1 cellular context compared by ENCODE assay signal in the genomic region with DNA sequence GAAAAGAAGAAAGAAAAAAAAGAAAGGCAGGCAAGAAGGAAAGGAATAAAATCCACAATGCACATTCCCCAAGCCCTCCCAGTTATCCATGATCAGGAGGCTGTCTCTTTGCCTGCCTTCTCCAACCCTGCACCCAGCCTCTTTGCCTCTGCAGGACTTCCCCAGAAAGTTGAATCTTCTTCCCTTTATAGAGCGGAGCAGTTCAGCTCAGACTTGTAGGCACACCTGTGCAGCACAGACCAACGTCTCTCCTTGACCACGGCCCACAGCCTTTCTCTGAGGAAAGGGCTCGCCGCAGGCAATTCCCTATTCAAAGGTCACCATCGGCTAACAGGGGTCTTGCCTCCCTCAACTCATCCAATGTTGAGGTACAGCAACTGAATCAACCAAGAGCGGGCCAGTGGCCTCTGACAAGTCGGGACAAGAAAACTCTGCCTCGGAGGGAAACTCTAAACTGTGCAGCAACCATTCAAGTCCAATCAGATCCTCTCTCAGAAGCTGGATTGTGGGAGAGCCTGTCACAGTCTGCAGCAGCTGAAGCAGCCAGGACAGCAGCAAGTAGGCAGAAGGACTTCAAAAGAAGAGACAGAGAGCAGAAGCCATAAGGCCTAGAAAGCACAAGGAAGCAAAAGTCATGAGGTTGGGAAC.
TF ChIP-seq lines count a peak whose summit lies in the region.

No MANE protein-coding gene starts in this region.

TF ChIP-seq in IMR-90, 13 proteins besides CTCF, POLR2A, EP300 and RAD21:
- TF ChIP-seq, protein P1, sequence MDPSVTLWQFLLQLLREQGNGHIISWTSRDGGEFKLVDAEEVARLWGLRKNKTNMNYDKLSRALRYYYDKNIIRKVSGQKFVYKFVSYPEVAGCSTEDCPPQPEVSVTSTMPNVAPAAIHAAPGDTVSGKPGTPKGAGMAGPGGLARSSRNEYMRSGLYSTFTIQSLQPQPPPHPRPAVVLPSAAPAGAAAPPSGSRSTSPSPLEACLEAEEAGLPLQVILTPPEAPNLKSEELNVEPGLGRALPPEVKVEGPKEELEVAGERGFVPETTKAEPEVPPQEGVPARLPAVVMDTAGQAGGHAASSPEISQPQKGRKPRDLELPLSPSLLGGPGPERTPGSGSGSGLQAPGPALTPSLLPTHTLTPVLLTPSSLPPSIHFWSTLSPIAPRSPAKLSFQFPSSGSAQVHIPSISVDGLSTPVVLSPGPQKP (IDR thresholded peaks at IDR 0.05; ENCODE audit: borderline replicate concordance, low read depth, low read length), result no peak
- no peak for TF ChIP-seq MAZ (IDR thresholded peaks at IDR 0.05; ENCODE audit: borderline replicate concordance, low read depth, low read length)
- TF ChIP-seq SMC3 (IDR thresholded peaks at IDR 0.05; ENCODE audit: low read depth, low read length), result no peak
- TF ChIP-seq MXI1 (IDR thresholded peaks at IDR 0.05; ENCODE audit: borderline replicate concordance, low read depth, low read length), result no peak
TF ChIP-seq in IMR-90: peak in this region for 0.
